Comparison of ENCODE assay signal across 15 cellular contexts in the genomic region with DNA sequence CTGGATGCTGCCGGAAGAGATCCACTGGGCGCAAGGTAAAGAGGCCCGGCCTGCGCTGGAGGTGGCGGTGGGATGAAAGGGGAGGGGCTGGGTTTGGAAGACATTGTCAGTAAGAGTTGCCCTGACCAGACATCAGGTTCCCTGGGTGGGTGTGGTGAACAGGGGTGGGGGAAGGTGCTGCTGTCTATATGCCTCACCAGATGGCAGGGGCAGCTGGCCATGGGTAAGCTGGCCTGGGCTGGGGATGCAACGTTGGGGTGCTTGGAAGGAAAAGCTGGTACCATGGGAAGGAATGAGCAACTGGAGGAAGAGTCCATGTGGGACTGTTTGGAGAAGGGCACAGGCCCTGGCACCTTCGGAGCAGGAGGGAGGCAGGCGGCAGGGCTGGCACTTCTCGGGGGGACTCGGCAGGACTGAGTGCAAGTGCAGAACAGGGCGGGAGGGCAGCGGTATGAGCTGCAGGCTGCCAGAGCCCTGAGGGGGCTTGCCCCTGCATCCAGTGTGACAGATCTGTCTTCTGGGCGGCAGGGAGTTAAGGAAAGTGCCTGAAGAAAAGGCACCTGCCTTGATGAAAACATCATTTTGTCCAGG.
DNase-seq lines count a peak whose midpoint lies in the region; ATAC-seq and TF ChIP-seq lines count a peak whose summit lies in the region.
"Had no signal": no experiment of that assay in that cellular context is flagged by ENCODE, and none has a peak within 500 bp of the region (broad histone marks: within the 10 kb centered on the region; RNA-seq: fewer than 3 reads in every experiment).

No MANE protein-coding gene starts in this region.

- no peak overlapping the region for H2AK5ac ChIP-seq in neuronal stem cell (ENCODE audit: low read depth, low read length)

- ATAC-seq in HG02885 (IDR thresholded peaks at IDR 0.05; ENCODE audit: poor library complexity, unreplicated experiment): no peak
- ATAC-seq: A549, K562 had no signal

- H3K14ac ChIP-seq in neuronal stem cell (ENCODE audit: low read length): peak overlapping the region; percentile 82

- H3K4me1 ChIP-seq in Loucy (ENCODE audit: insufficient read depth, low read length, poor library complexity, severe bottlenecking) (peaks cover 18% of the 10 kb centered on the region), neuronal stem cell (ENCODE audit: control insufficient read depth in 2 of 2, insufficient read depth in 1 of 2, low read depth in 1 of 2, low read length in 2 of 2) (peaks cover 12 to 20% of the 10 kb centered on the region in 2 donors), right atrium auricular region (peaks cover 0 to 18% of the 10 kb centered on the region in 2 donors)
- H3K4me1 ChIP-seq: A549, BE2C, Caco-2 had no signal

- TF ChIP-seq CTCF in Loucy (conservative IDR thresholded peaks at IDR 0.05; ENCODE audit: low read length) (no peak), endothelial cell (IDR thresholded peaks at IDR 0.05; ENCODE audit: unreplicated experiment) (no peak), right atrium auricular region (IDR thresholded peaks at IDR 0.05) (no peak)

- H3K4me3 Mint-ChIP-seq in endothelial cell (ENCODE audit: unreplicated experiment): peak overlapping the region; percentile 62
- H3K4me3 Mint-ChIP-seq: CD8-positive, alpha-beta memory T cell had no signal

- H2BK12ac ChIP-seq in neuronal stem cell (ENCODE audit: low read length): no peak overlapping the region

- no peak overlapping the region for H3K4ac ChIP-seq in neuronal stem cell (ENCODE audit: low read length)

- H3F3A ChIP-seq in Loucy (ENCODE audit: low read depth): no peaks in the 10 kb centered on the region

- H3K27me3 ChIP-seq in Loucy (ENCODE audit: insufficient read depth, low read length, poor library complexity, severe bottlenecking) (no peaks in the 10 kb centered on the region), neuronal stem cell (ENCODE audit: control insufficient read depth in 3 of 3, insufficient read depth in 3 of 3, low read depth in 1 of 3, low read length in 3 of 3) (peaks cover 0 to 5% (median 0%) of the 10 kb centered on the region in 3 experiments), right atrium auricular region (no peaks in the 10 kb centered on the region)
- H3K27me3 ChIP-seq: BE2C had no signal

- peak overlapping the region; percentile 22 for H3K4me2 ChIP-seq in Loucy (ENCODE audit: low read depth, low read length, poor library complexity, severe bottlenecking)
- no peak overlapping the region for H3K4me2 ChIP-seq in neuronal stem cell (ENCODE audit: insufficient read depth, low read length, poor library complexity, severe bottlenecking)
- H3K4me2 ChIP-seq: A549 had no signal

- H3K27me3 Mint-ChIP-seq in endothelial cell (ENCODE audit: unreplicated experiment): peaks cover 26% of the 10 kb centered on the region

- no peak overlapping the region for H2BK120ac ChIP-seq in neuronal stem cell (ENCODE audit: low read depth, low read length)

- H3K9me3 Mint-ChIP-seq in endothelial cell (ENCODE audit: unreplicated experiment): no peaks in the 10 kb centered on the region

- no CpG with 5 or more reads among the region's 13 CpGs for WGBS in neuronal stem cell (ENCODE audit: extremely low coverage in 2 of 2, insufficient read length in 2 of 2, insufficient replicate concordance in 1 of 2), 2 donors

- H4K91ac ChIP-seq in neuronal stem cell (ENCODE audit: low read depth, low read length, poor library complexity): no peak overlapping the region

- H3K23ac ChIP-seq in neuronal stem cell (ENCODE audit: low read depth, low read length, poor library complexity): no peak overlapping the region

- H3K27ac ChIP-seq in neuronal stem cell (replicated peaks; ENCODE audit: low read length) (no peak overlapping the region), right atrium auricular region (no peak overlapping the region)
- H3K27ac ChIP-seq: A549, GM23248 had no signal

- no peak overlapping the region for H4K8ac ChIP-seq in neuronal stem cell (ENCODE audit: low read depth, low read length)

- peak overlapping the region; percentile 16 for H3K18ac ChIP-seq in neuronal stem cell (ENCODE audit: low read length)

- no peaks in the 10 kb centered on the region for H4K20me1 ChIP-seq in Loucy (ENCODE audit: insufficient read depth, low read length, poor library complexity, severe bottlenecking)

- H3K79me1 ChIP-seq in neuronal stem cell (ENCODE audit: low read depth, low read length): no peaks in the 10 kb centered on the region

- peaks cover 63% of the 10 kb centered on the region for H3K36me3 Mint-ChIP-seq in endothelial cell (ENCODE audit: low read depth, unreplicated experiment)

- H3K9me2 ChIP-seq in Loucy (replicated peaks; ENCODE audit: low read depth, low read length): no peaks in the 10 kb centered on the region

- H3K79me2 ChIP-seq in Loucy (ENCODE audit: insufficient read depth, low read length): no peaks in the 10 kb centered on the region

- H3K27ac Mint-ChIP-seq in endothelial cell (ENCODE audit: unreplicated experiment): peak overlapping the region; percentile 80
- H3K27ac Mint-ChIP-seq: CD8-positive, alpha-beta memory T cell had no signal

- H3K9ac ChIP-seq in Loucy (ENCODE audit: low read depth, low read length, poor library complexity, severe bottlenecking) (no peak overlapping the region), neuronal stem cell (ENCODE audit: low read depth, low read length, poor library complexity) (no peak overlapping the region)
- H3K9ac ChIP-seq: GM23248 had no signal

- H3K36me3 ChIP-seq in Loucy (ENCODE audit: insufficient read depth, low read length) (no peaks in the 10 kb centered on the region), neuronal stem cell (replicated peaks in 1 of 2; ENCODE audit: control insufficient read depth in 2 of 2, insufficient read depth in 2 of 2, low read length in 2 of 2) (no peaks in the 10 kb centered on the region), right atrium auricular region (peaks cover 24% of the 10 kb centered on the region)
- H3K36me3 ChIP-seq: BE2C had no signal

- H3K4me1 Mint-ChIP-seq in endothelial cell (ENCODE audit: unreplicated experiment): peaks cover 51% of the 10 kb centered on the region

- H2AFZ ChIP-seq in Loucy (ENCODE audit: low read length) (no peak overlapping the region), neuronal stem cell (ENCODE audit: low read length) (no peak overlapping the region)
- H2AFZ ChIP-seq: GM23248 had no signal

- H3K4me3 ChIP-seq in Loucy (ENCODE audit: low read length, poor library complexity, severe bottlenecking) (no peak overlapping the region), neuronal stem cell (ENCODE audit: low read length in 2 of 2) (peak overlapping the region in 1 of 2 donors; percentile 18), right atrium auricular region (no peak overlapping the region)
- H3K4me3 ChIP-seq: A549, GM23248, K562 had no signal

- H3K9me3 ChIP-seq in Loucy (ENCODE audit: insufficient read depth, low read depth, low read length) (no peaks in the 10 kb centered on the region), neuronal stem cell (replicated peaks in 1 of 2; ENCODE audit: control insufficient read depth in 2 of 2, insufficient read depth in 1 of 2, low read depth in 1 of 2, low read length in 2 of 2) (no peaks in the 10 kb centered on the region), right atrium auricular region (no peaks in the 10 kb centered on the region)
- H3K9me3 ChIP-seq: A549, BE2C, Caco-2 had no signal

- DNase-seq in DMS 273 (lab: John Stamatoyannopoulos, UW; ENCODE audit: unreplicated experiment): peak; percentile 78
- DNase-seq in endothelial cell (ENCODE audit: low spot score): no peak
- DNase-seq in neuronal stem cell (ENCODE audit: low spot score): no peak
- no peak for DNase-seq in foreskin melanocyte
- DNase-seq in SHP77 treated with DMSO at 0.1 percent for 48 hours (lab: John Stamatoyannopoulos, UW): no peak
- DNase-seq in right atrium auricular region (ENCODE audit: low spot score): no peak
- DNase-seq: BE2C; Caco-2; CD8-positive, alpha-beta memory T cell; DMS79; GM23248 had no signal

- no peak overlapping the region for H2BK5ac ChIP-seq in neuronal stem cell (ENCODE audit: low read length)

- H2BK15ac ChIP-seq in neuronal stem cell (ENCODE audit: low read length): peak overlapping the region; percentile 9
